Comparison of ENCODE assay signal across 10 cellular contexts in the genomic region with DNA sequence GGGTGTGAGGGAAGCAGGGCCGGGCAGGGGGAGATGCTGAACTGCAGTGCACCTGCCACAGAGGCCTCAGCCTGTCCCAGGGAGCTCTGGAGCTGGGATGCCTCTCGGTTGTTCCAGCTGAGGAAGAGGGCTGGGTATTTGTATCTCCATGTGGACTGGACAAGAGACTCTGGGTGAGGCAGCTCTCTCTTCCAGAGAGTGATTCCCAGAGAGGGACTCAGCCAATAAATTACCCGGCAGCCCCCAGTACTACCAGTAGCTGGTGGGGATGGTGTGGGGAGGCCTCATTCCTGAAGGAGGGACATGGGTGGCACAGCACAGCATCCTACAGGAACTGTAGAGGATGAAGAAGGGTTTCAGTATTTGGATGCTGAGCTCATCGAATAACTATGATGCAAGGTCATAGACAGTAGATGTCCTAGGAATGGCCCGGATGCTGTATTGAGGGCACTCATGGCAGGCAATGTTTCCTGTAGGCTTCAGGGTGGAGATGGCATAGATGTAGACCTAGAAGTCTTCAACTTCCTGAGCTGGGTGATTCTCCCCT.
DNase-seq lines count a peak whose midpoint lies in the region; ATAC-seq and TF ChIP-seq lines count a peak whose summit lies in the region.
"Had no signal": no experiment of that assay in that cellular context is flagged by ENCODE, and none has a peak within 500 bp of the region (broad histone marks: within the 10 kb centered on the region; RNA-seq: fewer than 3 reads in every experiment).

No MANE protein-coding gene starts in this region.

- peaks cover 29% of the 10 kb centered on the region for H3K4me1 Mint-ChIP-seq in stimulated activated effector memory CD8-positive, alpha-beta T cell treated with anti-CD3 and anti-CD28 coated beads, Interleukin-12 subunit alpha, Interleukin-12 subunit beta, amount 100 ng/mL, for 72 hours

- DNase-seq in GM12865 (ENCODE audit: low read depth) (no peak), NCI-H226 (peak; percentile 72), fibroblast of pulmonary artery (ENCODE audit: low read depth) (peak; percentile 14), erythroblast (lab: John Stamatoyannopoulos, UW) (no peak), cortex of kidney (lab: John Stamatoyannopoulos, UW) (no peak)
- no peak for DNase-seq in stimulated activated effector memory CD8-positive, alpha-beta T cell treated with anti-CD3 and anti-CD28 coated beads, Interleukin-12 subunit alpha, Interleukin-12 subunit beta, amount 100 ng/mL, for 72 hours (ENCODE audit: low spot score in 2 of 2)
- DNase-seq: activated effector memory CD4-positive, alpha-beta T cell treated with anti-CD3 and anti-CD28 coated beads, Interleukin-2, amount 50 U/mL, for 16 hours; GF-D8 had no signal

- H3K4me3 Mint-ChIP-seq in stimulated activated effector memory CD8-positive, alpha-beta T cell treated with anti-CD3 and anti-CD28 coated beads, Interleukin-12 subunit alpha, Interleukin-12 subunit beta, amount 100 ng/mL, for 72 hours = peak overlapping the region; percentile 54

- no peak for ATAC-seq in stimulated activated effector memory CD8-positive, alpha-beta T cell treated with anti-CD3 and anti-CD28 coated beads, Interleukin-12 subunit alpha, Interleukin-12 subunit beta, amount 100 ng/mL, for 72 hours
- ATAC-seq in GM21529 (IDR thresholded peaks at IDR 0.05; ENCODE audit: unreplicated experiment) (no peak), HG03457 (IDR thresholded peaks at IDR 0.05; ENCODE audit: unreplicated experiment) (no peak)

- H3K4me3 ChIP-seq in GM12865 (ENCODE audit: low read depth, low read length) (peak overlapping the region; percentile 78), fibroblast of pulmonary artery (replicated peaks; ENCODE audit: low read depth, low read length) (no peak overlapping the region)

- TF ChIP-seq POLR2A in erythroblast (IDR thresholded peaks at IDR 0.05; ENCODE audit: low read length) = no peak

- no peak for TF ChIP-seq CTCF in GM12865 (IDR thresholded peaks at IDR 0.05; ENCODE audit: insufficient read depth, low read depth, low read length, missing control alignments)
- no peak for TF ChIP-seq CTCF in fibroblast of pulmonary artery (IDR thresholded peaks at IDR 0.05; ENCODE audit: low read length, missing control alignments)

- no peaks in the 10 kb centered on the region for H3K9me3 Mint-ChIP-seq in stimulated activated effector memory CD8-positive, alpha-beta T cell treated with anti-CD3 and anti-CD28 coated beads, Interleukin-12 subunit alpha, Interleukin-12 subunit beta, amount 100 ng/mL, for 72 hours

- H3K36me3 Mint-ChIP-seq in stimulated activated effector memory CD8-positive, alpha-beta T cell treated with anti-CD3 and anti-CD28 coated beads, Interleukin-12 subunit alpha, Interleukin-12 subunit beta, amount 100 ng/mL, for 72 hours = no peaks in the 10 kb centered on the region

- H3K27ac Mint-ChIP-seq in stimulated activated effector memory CD8-positive, alpha-beta T cell treated with anti-CD3 and anti-CD28 coated beads, Interleukin-12 subunit alpha, Interleukin-12 subunit beta, amount 100 ng/mL, for 72 hours = peak overlapping the region; percentile 75

Comparison
In these comparisons a context has a peak if more than half of its experiments do, and no peak if none do; other contexts are left out.
1. DNase-seq: peak in NCI-H226 (single experiment) and fibroblast of pulmonary artery (single experiment); none in GM12865 (single experiment), stimulated activated effector memory CD8-positive, alpha-beta T cell treated with anti-CD3 and anti-CD28 coated beads, Interleukin-12 subunit alpha, Interleukin-12 subunit beta, amount 100 ng/mL, for 72 hours (0 of 2), erythroblast (0 of 2) and cortex of kidney (single experiment).